Comparison of ENCODE assay signal across 1 cellular context in the genomic region with DNA sequence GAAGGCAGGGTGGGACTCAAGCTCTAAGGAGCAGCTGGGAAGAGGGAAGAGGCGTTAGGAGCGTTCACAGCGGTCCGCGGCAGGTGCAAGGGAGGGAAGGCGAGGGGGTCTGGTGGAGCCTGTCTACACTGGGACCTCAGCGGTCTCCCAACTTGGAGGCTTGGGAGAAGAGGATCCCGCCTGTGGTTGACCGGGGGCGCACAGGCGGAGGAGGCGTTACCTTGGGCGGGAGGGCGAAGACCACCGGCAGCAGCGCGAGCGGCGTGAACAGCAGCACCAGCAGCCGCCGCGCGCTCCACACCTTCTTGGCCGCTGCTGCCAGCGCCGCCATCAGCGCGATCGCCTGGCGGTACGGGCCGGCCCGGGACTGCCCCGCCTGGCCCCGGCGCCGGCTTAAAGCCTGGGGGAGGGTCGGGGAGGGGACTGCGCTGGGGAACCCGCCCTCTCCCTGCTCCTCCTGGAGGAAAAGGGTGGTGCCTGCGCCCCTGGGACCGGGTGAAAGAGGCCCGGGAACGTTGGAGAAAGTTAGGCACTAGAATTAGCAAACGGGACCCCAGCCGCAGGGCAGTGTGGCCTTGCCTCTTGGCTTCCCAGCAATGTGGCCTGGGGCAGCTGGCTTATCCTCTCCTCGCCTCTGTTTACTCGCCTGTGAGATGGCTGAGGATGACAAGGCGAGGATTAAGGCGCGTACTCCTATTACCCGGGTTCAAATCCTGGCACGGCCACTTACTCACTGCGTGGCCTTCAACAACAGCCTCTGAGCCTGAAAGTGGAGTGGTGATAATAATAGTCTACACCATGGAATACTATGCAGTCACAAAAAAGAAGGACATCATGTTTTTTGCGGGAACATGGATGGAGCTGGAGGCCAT.
A peak's percentile ranks its signal among the peaks of the same experiment; 100 is the strongest.
TF ChIP-seq lines count a peak whose summit lies in the region.

TSS of gene SLC13A3 (minus strand) at position 369 of the 872 bp plus-strand sequence. CDS start at position 331, 38 bp downstream.

TF ChIP-seq in HepG2, 621 proteins besides CTCF, POLR2A, EP300 and RAD21 (continued from another document and continues in another):
- TF ChIP-seq, protein P1, sequence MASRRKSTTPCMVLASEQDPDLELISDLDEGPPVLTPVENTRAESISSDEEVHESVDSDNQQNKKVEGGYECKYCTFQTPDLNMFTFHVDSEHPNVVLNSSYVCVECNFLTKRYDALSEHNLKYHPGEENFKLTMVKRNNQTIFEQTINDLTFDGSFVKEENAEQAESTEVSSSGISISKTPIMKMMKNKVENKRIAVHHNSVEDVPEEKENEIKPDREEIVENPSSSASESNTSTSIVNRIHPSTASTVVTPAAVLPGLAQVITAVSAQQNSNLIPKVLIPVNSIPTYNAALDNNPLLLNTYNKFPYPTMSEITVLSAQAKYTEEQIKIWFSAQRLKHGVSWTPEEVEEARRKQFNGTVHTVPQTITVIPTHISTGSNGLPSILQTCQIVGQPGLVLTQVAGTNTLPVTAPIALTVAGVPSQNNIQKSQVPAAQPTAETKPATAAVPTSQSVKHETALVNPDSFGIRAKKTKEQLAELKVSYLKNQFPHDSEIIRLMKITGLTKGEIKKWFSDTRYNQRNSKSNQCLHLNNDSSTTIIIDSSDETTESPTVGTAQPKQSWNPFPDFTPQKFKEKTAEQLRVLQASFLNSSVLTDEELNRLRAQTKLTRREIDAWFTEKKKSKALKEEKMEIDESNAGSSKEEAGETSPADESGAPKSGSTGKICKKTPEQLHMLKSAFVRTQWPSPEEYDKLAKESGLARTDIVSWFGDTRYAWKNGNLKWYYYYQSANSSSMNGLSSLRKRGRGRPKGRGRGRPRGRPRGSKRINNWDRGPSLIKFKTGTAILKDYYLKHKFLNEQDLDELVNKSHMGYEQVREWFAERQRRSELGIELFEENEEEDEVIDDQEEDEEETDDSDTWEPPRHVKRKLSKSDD (CRISPR knock-in tag; IDR thresholded peaks at IDR 0.05; ENCODE audit: low read depth) = peak; percentile 25; the same call in 1 of the 2 replicates
- TF ChIP-seq ZNF20 (CRISPR knock-in tag; IDR thresholded peaks at IDR 0.05) = 0 out of 2 replicates have a peak, but pooled peaks have one; percentile 41
- no peak for TF ChIP-seq MAFK (conservative IDR thresholded peaks at IDR 0.05 in 1 of 2, IDR thresholded peaks at IDR 0.05 in 1 of 2; ENCODE audit: low read length in 2 of 2)
- no peak; the same call in 1 of the 2 replicates for TF ChIP-seq MIER3 (CRISPR knock-in tag; IDR thresholded peaks at IDR 0.05; ENCODE audit: borderline replicate concordance)
- no peak for TF ChIP-seq BATF2 (CRISPR knock-in tag; IDR thresholded peaks at IDR 0.05)
- TF ChIP-seq HCFC1 (IDR thresholded peaks at IDR 0.05; ENCODE audit: low read depth, low read length) = no peak; the same call in 1 of the 2 replicates
- TF ChIP-seq ZNF160 (CRISPR knock-in tag; IDR thresholded peaks at IDR 0.05) = no peak; the same call in 1 of the 2 replicates
- no peak for TF ChIP-seq ZNF660 (CRISPR knock-in tag; IDR thresholded peaks at IDR 0.05; ENCODE audit: borderline replicate concordance, low read depth)
- 0 out of 2 replicates have a peak, but pooled peaks have one; percentile 47 for TF ChIP-seq ZBTB46 (CRISPR knock-in tag; IDR thresholded peaks at IDR 0.05; ENCODE audit: borderline replicate concordance)
- TF ChIP-seq, protein P2, sequence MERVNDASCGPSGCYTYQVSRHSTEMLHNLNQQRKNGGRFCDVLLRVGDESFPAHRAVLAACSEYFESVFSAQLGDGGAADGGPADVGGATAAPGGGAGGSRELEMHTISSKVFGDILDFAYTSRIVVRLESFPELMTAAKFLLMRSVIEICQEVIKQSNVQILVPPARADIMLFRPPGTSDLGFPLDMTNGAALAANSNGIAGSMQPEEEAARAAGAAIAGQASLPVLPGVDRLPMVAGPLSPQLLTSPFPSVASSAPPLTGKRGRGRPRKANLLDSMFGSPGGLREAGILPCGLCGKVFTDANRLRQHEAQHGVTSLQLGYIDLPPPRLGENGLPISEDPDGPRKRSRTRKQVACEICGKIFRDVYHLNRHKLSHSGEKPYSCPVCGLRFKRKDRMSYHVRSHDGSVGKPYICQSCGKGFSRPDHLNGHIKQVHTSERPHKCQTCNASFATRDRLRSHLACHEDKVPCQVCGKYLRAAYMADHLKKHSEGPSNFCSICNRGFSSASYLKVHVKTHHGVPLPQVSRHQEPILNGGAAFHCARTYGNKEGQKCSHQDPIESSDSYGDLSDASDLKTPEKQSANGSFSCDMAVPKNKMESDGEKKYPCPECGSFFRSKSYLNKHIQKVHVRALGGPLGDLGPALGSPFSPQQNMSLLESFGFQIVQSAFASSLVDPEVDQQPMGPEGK (CRISPR knock-in tag; IDR thresholded peaks at IDR 0.05) = peak; percentile 88
- no peak for TF ChIP-seq SRF (IDR thresholded peaks at IDR 0.05; ENCODE audit: low read depth, low read length)
- TF ChIP-seq KDM2A (CRISPR knock-in tag; IDR thresholded peaks at IDR 0.05; ENCODE audit: borderline replicate concordance, low read depth) = peak; percentile 87
- no peak for TF ChIP-seq IKZF4 (CRISPR knock-in tag; IDR thresholded peaks at IDR 0.05; ENCODE audit: borderline replicate concordance, low read depth, not compliant biosample characterization)
- TF ChIP-seq, protein P3, sequence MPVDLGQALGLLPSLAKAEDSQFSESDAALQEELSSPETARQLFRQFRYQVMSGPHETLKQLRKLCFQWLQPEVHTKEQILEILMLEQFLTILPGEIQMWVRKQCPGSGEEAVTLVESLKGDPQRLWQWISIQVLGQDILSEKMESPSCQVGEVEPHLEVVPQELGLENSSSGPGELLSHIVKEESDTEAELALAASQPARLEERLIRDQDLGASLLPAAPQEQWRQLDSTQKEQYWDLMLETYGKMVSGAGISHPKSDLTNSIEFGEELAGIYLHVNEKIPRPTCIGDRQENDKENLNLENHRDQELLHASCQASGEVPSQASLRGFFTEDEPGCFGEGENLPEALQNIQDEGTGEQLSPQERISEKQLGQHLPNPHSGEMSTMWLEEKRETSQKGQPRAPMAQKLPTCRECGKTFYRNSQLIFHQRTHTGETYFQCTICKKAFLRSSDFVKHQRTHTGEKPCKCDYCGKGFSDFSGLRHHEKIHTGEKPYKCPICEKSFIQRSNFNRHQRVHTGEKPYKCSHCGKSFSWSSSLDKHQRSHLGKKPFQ (CRISPR knock-in tag; IDR thresholded peaks at IDR 0.05; ENCODE audit: insufficient replicate concordance) = no peak
- peak; percentile 64 for TF ChIP-seq SAP130 (CRISPR knock-in tag; IDR thresholded peaks at IDR 0.05; ENCODE audit: low read depth)
- TF ChIP-seq ZNF225 (CRISPR knock-in tag; IDR thresholded peaks at IDR 0.05) = peak; percentile 93
- TF ChIP-seq ARNT (IDR thresholded peaks at IDR 0.05) = no peak
- TF ChIP-seq ZNF792 (CRISPR knock-in tag; IDR thresholded peaks at IDR 0.05) = peak; percentile 92
- TF ChIP-seq ZBTB3 (CRISPR knock-in tag; IDR thresholded peaks at IDR 0.05; ENCODE audit: borderline replicate concordance, low read depth) = no peak
- TF ChIP-seq GATAD2A (CRISPR knock-in tag; IDR thresholded peaks at IDR 0.05) = no peak; the same call in none of the 2 replicates
- TF ChIP-seq, protein P4, sequence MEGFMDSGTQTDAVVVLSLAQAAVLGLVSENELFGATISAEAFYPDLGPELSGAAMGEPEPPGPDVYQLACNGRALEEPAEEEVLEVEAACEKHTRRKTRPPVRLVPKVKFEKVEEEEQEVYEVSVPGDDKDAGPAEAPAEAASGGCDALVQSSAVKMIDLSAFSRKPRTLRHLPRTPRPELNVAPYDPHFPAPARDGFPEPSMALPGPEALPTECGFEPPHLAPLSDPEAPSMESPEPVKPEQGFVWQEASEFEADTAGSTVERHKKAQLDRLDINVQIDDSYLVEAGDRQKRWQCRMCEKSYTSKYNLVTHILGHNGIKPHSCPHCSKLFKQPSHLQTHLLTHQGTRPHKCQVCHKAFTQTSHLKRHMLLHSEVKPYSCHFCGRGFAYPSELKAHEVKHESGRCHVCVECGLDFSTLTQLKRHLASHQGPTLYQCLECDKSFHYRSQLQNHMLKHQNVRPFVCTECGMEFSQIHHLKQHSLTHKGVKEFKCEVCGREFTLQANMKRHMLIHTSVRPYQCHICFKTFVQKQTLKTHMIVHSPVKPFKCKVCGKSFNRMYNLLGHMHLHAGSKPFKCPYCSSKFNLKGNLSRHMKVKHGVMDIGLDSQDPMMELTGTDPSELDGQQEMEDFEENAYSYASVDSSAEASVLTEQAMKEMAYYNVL (CRISPR knock-in tag; IDR thresholded peaks at IDR 0.05; ENCODE audit: borderline replicate concordance) = peak; percentile 73
- TF ChIP-seq ZNF282 (IDR thresholded peaks at IDR 0.05; ENCODE audit: partially characterized antibody) = no peak
- TF ChIP-seq, protein P5, sequence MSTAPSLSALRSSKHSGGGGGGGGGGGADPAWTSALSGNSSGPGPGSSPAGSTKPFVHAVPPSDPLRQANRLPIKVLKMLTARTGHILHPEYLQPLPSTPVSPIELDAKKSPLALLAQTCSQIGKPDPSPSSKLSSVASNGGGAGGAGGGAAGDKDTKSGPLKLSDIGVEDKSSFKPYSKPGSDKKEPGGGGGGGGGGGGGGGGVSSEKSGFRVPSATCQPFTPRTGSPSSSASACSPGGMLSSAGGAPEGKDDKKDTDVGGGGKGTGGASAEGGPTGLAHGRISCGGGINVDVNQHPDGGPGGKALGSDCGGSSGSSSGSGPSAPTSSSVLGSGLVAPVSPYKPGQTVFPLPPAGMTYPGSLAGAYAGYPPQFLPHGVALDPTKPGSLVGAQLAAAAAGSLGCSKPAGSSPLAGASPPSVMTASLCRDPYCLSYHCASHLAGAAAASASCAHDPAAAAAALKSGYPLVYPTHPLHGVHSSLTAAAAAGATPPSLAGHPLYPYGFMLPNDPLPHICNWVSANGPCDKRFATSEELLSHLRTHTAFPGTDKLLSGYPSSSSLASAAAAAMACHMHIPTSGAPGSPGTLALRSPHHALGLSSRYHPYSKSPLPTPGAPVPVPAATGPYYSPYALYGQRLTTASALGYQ (CRISPR knock-in tag; IDR thresholded peaks at IDR 0.05) = peak; percentile 25
- TF ChIP-seq, protein P6, sequence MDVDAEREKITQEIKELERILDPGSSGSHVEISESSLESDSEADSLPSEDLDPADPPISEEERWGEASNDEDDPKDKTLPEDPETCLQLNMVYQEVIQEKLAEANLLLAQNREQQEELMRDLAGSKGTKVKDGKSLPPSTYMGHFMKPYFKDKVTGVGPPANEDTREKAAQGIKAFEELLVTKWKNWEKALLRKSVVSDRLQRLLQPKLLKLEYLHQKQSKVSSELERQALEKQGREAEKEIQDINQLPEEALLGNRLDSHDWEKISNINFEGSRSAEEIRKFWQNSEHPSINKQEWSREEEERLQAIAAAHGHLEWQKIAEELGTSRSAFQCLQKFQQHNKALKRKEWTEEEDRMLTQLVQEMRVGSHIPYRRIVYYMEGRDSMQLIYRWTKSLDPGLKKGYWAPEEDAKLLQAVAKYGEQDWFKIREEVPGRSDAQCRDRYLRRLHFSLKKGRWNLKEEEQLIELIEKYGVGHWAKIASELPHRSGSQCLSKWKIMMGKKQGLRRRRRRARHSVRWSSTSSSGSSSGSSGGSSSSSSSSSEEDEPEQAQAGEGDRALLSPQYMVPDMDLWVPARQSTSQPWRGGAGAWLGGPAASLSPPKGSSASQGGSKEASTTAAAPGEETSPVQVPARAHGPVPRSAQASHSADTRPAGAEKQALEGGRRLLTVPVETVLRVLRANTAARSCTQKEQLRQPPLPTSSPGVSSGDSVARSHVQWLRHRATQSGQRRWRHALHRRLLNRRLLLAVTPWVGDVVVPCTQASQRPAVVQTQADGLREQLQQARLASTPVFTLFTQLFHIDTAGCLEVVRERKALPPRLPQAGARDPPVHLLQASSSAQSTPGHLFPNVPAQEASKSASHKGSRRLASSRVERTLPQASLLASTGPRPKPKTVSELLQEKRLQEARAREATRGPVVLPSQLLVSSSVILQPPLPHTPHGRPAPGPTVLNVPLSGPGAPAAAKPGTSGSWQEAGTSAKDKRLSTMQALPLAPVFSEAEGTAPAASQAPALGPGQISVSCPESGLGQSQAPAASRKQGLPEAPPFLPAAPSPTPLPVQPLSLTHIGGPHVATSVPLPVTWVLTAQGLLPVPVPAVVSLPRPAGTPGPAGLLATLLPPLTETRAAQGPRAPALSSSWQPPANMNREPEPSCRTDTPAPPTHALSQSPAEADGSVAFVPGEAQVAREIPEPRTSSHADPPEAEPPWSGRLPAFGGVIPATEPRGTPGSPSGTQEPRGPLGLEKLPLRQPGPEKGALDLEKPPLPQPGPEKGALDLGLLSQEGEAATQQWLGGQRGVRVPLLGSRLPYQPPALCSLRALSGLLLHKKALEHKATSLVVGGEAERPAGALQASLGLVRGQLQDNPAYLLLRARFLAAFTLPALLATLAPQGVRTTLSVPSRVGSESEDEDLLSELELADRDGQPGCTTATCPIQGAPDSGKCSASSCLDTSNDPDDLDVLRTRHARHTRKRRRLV (CRISPR knock-in tag; IDR thresholded peaks at IDR 0.05) = 0 out of 2 replicates have a peak, but pooled peaks have one; percentile 18
- TF ChIP-seq TP53 (CRISPR knock-in tag; conservative IDR thresholded peaks at IDR 0.05) = no peak; the same call in 1 of the 2 replicates
- TF ChIP-seq ZMYM4 (CRISPR knock-in tag; IDR thresholded peaks at IDR 0.05) = peak; percentile 80
- no peak for TF ChIP-seq POLR2AphosphoS2 (IDR thresholded peaks at IDR 0.05; ENCODE audit: low read depth, low read length)
- TF ChIP-seq TFDP2 (CRISPR knock-in tag; IDR thresholded peaks at IDR 0.05) = peak; percentile 49; the same call in 1 of the 2 replicates
